In genomic region chr1:157132602-157133167, GRCh38 we compare ENCODE assay signal across 19 cellular contexts. TPM values are rescaled to one million over a fixed set of nuclear protein-coding genes. Genes with fewer than 3 reads are reported as not detected.
DNase-seq lines count a peak whose midpoint lies in the region; ATAC-seq, FAIRE-seq and TF ChIP-seq lines count a peak whose summit lies in the region.
"Had no signal": no experiment of that assay in that cellular context is flagged by ENCODE, and none has a peak within 500 bp of the region (broad histone marks: within the 10 kb centered on the region; RNA-seq: fewer than 3 reads in every experiment).

No MANE protein-coding gene starts in this region.

- H3K9me3 ChIP-seq in K562 (replicated peaks; ENCODE audit: control insufficient read depth, insufficient read depth, low read depth, low read length): no peaks in the 10 kb centered on the region
- no peaks in the 10 kb centered on the region for H3K9me3 ChIP-seq in naive thymus-derived CD4-positive, alpha-beta T cell (ENCODE audit: control insufficient read depth in 2 of 3, low read length in 3 of 3)
- H3K9me3 ChIP-seq in Karpas-422 (ENCODE audit: low read length): no peaks in the 10 kb centered on the region
- no peaks in the 10 kb centered on the region for H3K9me3 ChIP-seq in transverse colon
- H3K9me3 ChIP-seq: colonic mucosa, left ventricle myocardium inferior had no signal

- WGBS in K562 (ENCODE audit: insufficient coverage, low coverage, missing lambda C conversion rate): 80% methylated on average over 2 of the region's 2 CpGs
- 70 to 86% methylated on average over 2 of the region's 2 CpGs for WGBS in transverse colon (ENCODE audit: low coverage in 1 of 2), 2 donors

- peaks cover 53 to 87% (median 76%) of the 10 kb centered on the region in 7 donors for H3K4me1 Mint-ChIP-seq in naive thymus-derived CD4-positive, alpha-beta T cell

- H3K4me2 ChIP-seq in KMS-11 (peak overlapping the region; percentile 92), K562 (ENCODE audit: insufficient read depth, low read length) (no peak overlapping the region), Karpas-422 (ENCODE audit: low read depth, low read length, poor library complexity, severe bottlenecking) (no peak overlapping the region)

- H4K20me1 ChIP-seq in KMS-11 (ENCODE audit: insufficient read depth): no peaks in the 10 kb centered on the region
- H4K20me1 ChIP-seq in K562 (replicated peaks; ENCODE audit: control insufficient read depth, insufficient read depth, low read length): peaks cover 7% of the 10 kb centered on the region; the same call in 1 of the 2 replicates
- peaks cover 11% of the 10 kb centered on the region for H4K20me1 ChIP-seq in Karpas-422 (ENCODE audit: insufficient read depth, low read depth, low read length)

- H3K9me3 Mint-ChIP-seq in naive thymus-derived CD4-positive, alpha-beta T cell: no peaks in the 10 kb centered on the region
- H3K9me3 Mint-ChIP-seq: nephron had no signal

- no peaks in the 10 kb centered on the region for H3K9me1 ChIP-seq in K562 (ENCODE audit: control insufficient read depth, insufficient read depth, low read length)

- TF ChIP-seq POLR2A in K562 (conservative IDR thresholded peaks at IDR 0.05) (no peak), transverse colon (IDR thresholded peaks at IDR 0.05) (no peak)

- peak overlapping the region in 8 of 10 donors; percentile 29 to 97 (median 61) for H3K4me3 Mint-ChIP-seq in naive thymus-derived CD4-positive, alpha-beta T cell

- no TSS peak for BruUV-seq in K562 (replicated peaks; lab: Mats Ljungman, UMichigan)

- peak overlapping the region in 7 of 9 donors; percentile 37 to 64 (median 55) for H3K27ac Mint-ChIP-seq in naive thymus-derived CD4-positive, alpha-beta T cell
- H3K27ac Mint-ChIP-seq: nephron had no signal

- no peaks in the 10 kb centered on the region for H3K9me2 ChIP-seq in Karpas-422 (replicated peaks; ENCODE audit: insufficient read depth, low read length)

- peaks cover 58% of the 10 kb centered on the region for H3K79me2 ChIP-seq in KMS-11 (ENCODE audit: insufficient read depth, low read depth)
- peaks cover 22% of the 10 kb centered on the region for H3K79me2 ChIP-seq in K562 (ENCODE audit: control insufficient read depth, insufficient read depth, low read length)
- peaks cover 34% of the 10 kb centered on the region for H3K79me2 ChIP-seq in Karpas-422 (ENCODE audit: low read length)

- H3K27me3 ChIP-seq in KMS-11 (ENCODE audit: insufficient read depth, low read depth) (no peaks in the 10 kb centered on the region), K562 (ENCODE audit: control insufficient read depth in 2 of 2, insufficient read depth in 2 of 2, low read length in 2 of 2) (no peaks in the 10 kb centered on the region), Karpas-422 (ENCODE audit: low read length) (no peaks in the 10 kb centered on the region), transverse colon (no peaks in the 10 kb centered on the region)
- H3K27me3 ChIP-seq in naive thymus-derived CD4-positive, alpha-beta T cell (ENCODE audit: control insufficient read depth in 2 of 2, insufficient read depth in 2 of 2, low read length in 2 of 2): no peaks in the 10 kb centered on the region
- H3K27me3 ChIP-seq: colonic mucosa had no signal

- in situ Hi-C loops in K562 (cut with MboI) (no loop called here), transverse colon (cut with MboI; ENCODE audit: low pct_ligation_motif_present in 1 of 4, low pct_unique_long_range_greater_than_20kb in 1 of 4, low sequenced_read_pairs in 3 of 4) (no loop called here)

- H3K9ac ChIP-seq in KMS-11 (peak overlapping the region; percentile 1; the same call in 1 of the 2 replicates), K562 (ENCODE audit: insufficient read depth in 1 of 2, low read depth in 2 of 2, low read length in 2 of 2) (no peak overlapping the region), Karpas-422 (ENCODE audit: low read length) (no peak overlapping the region)

- H3K4me1 ChIP-seq in KMS-11 (ENCODE audit: low read depth, poor library complexity, severe bottlenecking) (peaks cover 94% of the 10 kb centered on the region), K562 (replicated peaks in 1 of 2; ENCODE audit: control insufficient read depth in 2 of 2, insufficient read depth in 2 of 2, low read length in 2 of 2) (peaks cover 8 to 32% of the 10 kb centered on the region in 2 experiments), Karpas-422 (ENCODE audit: low read length) (peaks cover 12% of the 10 kb centered on the region), transverse colon (peaks cover 11 to 18% (median 14%) of the 10 kb centered on the region in 4 donors)
- peaks cover 52 to 54% of the 10 kb centered on the region in 2 donors for H3K4me1 ChIP-seq in naive thymus-derived CD4-positive, alpha-beta T cell (ENCODE audit: control insufficient read depth in 2 of 2, insufficient read depth in 2 of 2, low read length in 2 of 2)

- TF ChIP-seq CTCF in KMS-11 (conservative IDR thresholded peaks at IDR 0.05; ENCODE audit: low read depth, low read length) (no peak), K562 (IDR thresholded peaks at IDR 0.05 in 2 of 3, conservative IDR thresholded peaks at IDR 0.05 in 1 of 3; ENCODE audit: insufficient read depth in 2 of 3, low read depth in 1 of 3, low read length in 3 of 3) (no peak), transverse colon (IDR thresholded peaks at IDR 0.05) (no peak)

- ATAC-seq in K562: no peak
- no peak for ATAC-seq in naive thymus-derived CD4-positive, alpha-beta T cell

- FAIRE-seq in K562 (lab: Jason Lieb, UNC): no peak
- FAIRE-seq: A204.1 had no signal

- DNase-seq in SIG-M5 treated with dmso at 0.1 percent for 504 hours (lab: John Stamatoyannopoulos, UW; ENCODE audit: unreplicated experiment) (peak; percentile 59), SIG-M5 (lab: John Stamatoyannopoulos, UW) (no peak), K562 (ENCODE audit: extremely low read depth in 1 of 4, low spot score in 3 of 4) (no peak), Karpas-422 (no peak), transverse colon (no peak), globus pallidus (ENCODE audit: low spot score) (no peak)
- DNase-seq in naive thymus-derived CD4-positive, alpha-beta T cell: no peak
- DNase-seq: amygdala, colonic mucosa, left ventricle myocardium inferior, NCI-H2029, NCI-H774, T-helper 9 cell had no signal

- peaks cover 10 to 67% (median 33%) of the 10 kb centered on the region in 5 donors for H3K36me3 Mint-ChIP-seq in naive thymus-derived CD4-positive, alpha-beta T cell

- no peak for TF ChIP-seq RAD21 in K562 (CRISPR knock-in tag; conservative IDR thresholded peaks at IDR 0.05 in 1 of 2, IDR thresholded peaks at IDR 0.05 in 1 of 2)

- no peaks in the 10 kb centered on the region for H3K27me3 Mint-ChIP-seq in naive thymus-derived CD4-positive, alpha-beta T cell

- POLR2A ChIA-PET in K562 (lab: Yijun Ruan, JAX): no interaction called here
- POLR2A ChIA-PET in naive thymus-derived CD4-positive, alpha-beta T cell (lab: Charles Lee): no interaction called here

- H3K27ac ChIP-seq in KMS-11: peak overlapping the region; percentile 51
- no peak overlapping the region for H3K27ac ChIP-seq in K562 (ENCODE audit: extremely low read depth, low read depth, low read length)
- peak overlapping the region; percentile 18 for H3K27ac ChIP-seq in naive thymus-derived CD4-positive, alpha-beta T cell (ENCODE audit: low read depth, low read length)
- H3K27ac ChIP-seq in Karpas-422 (ENCODE audit: low read length): no peak overlapping the region
- no peak overlapping the region for H3K27ac ChIP-seq in transverse colon
- H3K27ac ChIP-seq: colonic mucosa, left ventricle myocardium inferior had no signal

- H2AFZ ChIP-seq in KMS-11 (ENCODE audit: low read depth) (no peak overlapping the region), K562 (ENCODE audit: low read depth, low read length) (no peak overlapping the region), Karpas-422 (ENCODE audit: low read length) (no peak overlapping the region)

- CTCF ChIA-PET in K562 (lab: Yijun Ruan, JAX; ENCODE audit: low intra/inter-chr PET ratio): no interaction called here
- CTCF ChIA-PET in naive thymus-derived CD4-positive, alpha-beta T cell (lab: Charles Lee): interaction anchor here (8.0 kb wide), 1 partner anchor 24 kb away, joined by 37 read pairs; no protein-coding TSS in a partner anchor

- peaks cover 29% of the 10 kb centered on the region; the same call in 1 of the 2 replicates for H3K36me3 ChIP-seq in KMS-11 (ENCODE audit: insufficient read depth)
- H3K36me3 ChIP-seq in K562 (ENCODE audit: control insufficient read depth, insufficient read depth, low read length): peaks cover 74% of the 10 kb centered on the region
- peaks cover 17 to 54% (median 31%) of the 10 kb centered on the region in 3 experiments for H3K36me3 ChIP-seq in naive thymus-derived CD4-positive, alpha-beta T cell (ENCODE audit: control insufficient read depth in 2 of 3, insufficient read depth in 3 of 3, low read length in 3 of 3)
- peaks cover 56% of the 10 kb centered on the region for H3K36me3 ChIP-seq in Karpas-422 (ENCODE audit: insufficient read depth, low read length)
- H3K36me3 ChIP-seq in transverse colon: peaks cover 0 to 62% (median 26%) of the 10 kb centered on the region in 4 donors

- TF ChIP-seq EP300 in K562 (IDR thresholded peaks at IDR 0.05; ENCODE audit: low read length): no peak
- TF ChIP-seq EP300 in transverse colon (IDR thresholded peaks at IDR 0.05; ENCODE audit: low read depth): no peak

- no peak overlapping the region for H3K4me3 ChIP-seq in KMS-11 (IDR thresholded peaks at IDR 0.05; ENCODE audit: insufficient read depth, low read depth, low read length)
- H3K4me3 ChIP-seq in K562: no peak overlapping the region
- H3K4me3 ChIP-seq in naive thymus-derived CD4-positive, alpha-beta T cell (ENCODE audit: low read length): no peak overlapping the region
- no peak overlapping the region for H3K4me3 ChIP-seq in Karpas-422 (ENCODE audit: low read length)
- H3K4me3 ChIP-seq in transverse colon: no peak overlapping the region
- H3K4me3 ChIP-seq: colonic mucosa, left ventricle myocardium inferior had no signal

- intact Hi-C loops in K562 (cut with micrococcal nuclease) (no loop called here), transverse colon (cut with DNase I; ENCODE audit: low total_unique reads) (no loop called here)
- intact Hi-C loops in naive thymus-derived CD4-positive, alpha-beta T cell (cut with micrococcal nuclease): loop anchor here in 1 of 2 donors (2.0 to 10.0 kb wide), 3 partner anchors 14 to 388 kb away; partner anchors contain the start of gene MRPL24

RNA-seq across cellular contexts. Expression of gene ETV3, which starts 5.5 kb away (rescaled TPM):
- 21.7 and 44.9 TPM in 2 replicates for total RNA-seq in K562 (2011; cell fraction: chromatin; rRNA removed; ENCODE audit: low replicate concordance)
- 14.7 and 15.8 TPM in 2 replicates for total RNA-seq in K562 (2011; cell fraction: nucleolus; rRNA removed)
- 33.9 and 53.1 TPM in 2 replicates for total RNA-seq in K562 (2011; cell fraction: nucleoplasm; rRNA removed)
- total RNA-seq in K562 (2014; rRNA removed) (6.4 and 8.4 TPM in 2 replicates), K562 (2014; rRNA removed; fragmentation: Illumina TruSeq; extraction: Trizol) (10.7 and 11.4 TPM in 2 replicates), K562 (2015; rRNA removed; fragmentation: Illumina TruSeq; extraction: Trizol) (10.4 and 11.2 TPM in 2 replicates), K562 (2021) (13.9 and 16.0 TPM in 2 replicates), transverse colon (10 to 100 TPM in 3 of 4 donors, 1 to 10 TPM in 1; 3.4 to 28.1 (median 18.1) TPM)
- polyA plus RNA-seq in K562 (2011; rRNA removed) (7.7 and 9.0 TPM in 2 replicates), K562 (2014; fragmentation: Illumina TruSeq; extraction: Trizol) (8.2 and 9.1 TPM in 2 replicates), K562 (2014; fragmentation: Nextera tagmentation; extraction: Ambion mirVana) (1 to 10 TPM; 3.1 to 5.4 TPM), K562 (2014; rRNA removed) (7.2 TPM in 2 replicates)
- polyA plus RNA-seq in K562 (2011; cell fraction: cytosol; rRNA removed): 5.0 and 6.0 TPM in 2 replicates
- 8.2 and 8.4 TPM in 2 replicates for polyA plus RNA-seq in K562 (2011; cell fraction: nucleus; rRNA removed)
- 6.9 and 8.4 TPM in 2 replicates for polyA plus RNA-seq in K562 (2012)
- 25.5 and 30.0 TPM in 2 replicates for polyA minus RNA-seq in K562 (2011; rRNA and poly(A)+ RNA removed)
- polyA minus RNA-seq in K562 (2011; cell fraction: cytosol; rRNA and poly(A)+ RNA removed): 8.7 and 10.9 TPM in 2 replicates
- 13.2 and 23.4 TPM in 2 replicates for polyA minus RNA-seq in K562 (2011; cell fraction: nucleus; rRNA and poly(A)+ RNA removed)
- 10 to 100 TPM; 31.5 to 72.4 (median 53.3) TPM for total RNA-seq in naive thymus-derived CD4-positive, alpha-beta T cell
- polyA plus RNA-seq in naive thymus-derived CD4-positive, alpha-beta T cell: 1 to 10 TPM; 4.5 to 5.7 TPM
- total RNA-seq in Karpas-422 (2014; rRNA removed; shearing (Covaris generic); ENCODE audit: low replicate concordance): 11.9 and 12.3 TPM in 2 replicates

RNA-seq across cellular contexts. Expression of gene ETV3L, which starts 33.1 kb away (rescaled TPM):
- total RNA-seq in K562 (2011; cell fraction: chromatin; rRNA removed; ENCODE audit: low replicate concordance): not detected in 2 replicates
- total RNA-seq in K562 (2011; cell fraction: nucleolus; rRNA removed): not detected in 2 replicates
- total RNA-seq in K562 (2011; cell fraction: nucleoplasm; rRNA removed): not detected in 2 replicates
- total RNA-seq in K562 (2014; rRNA removed) (not detected in 2 replicates), K562 (2014; rRNA removed; fragmentation: Illumina TruSeq; extraction: Trizol) (not detected in 2 replicates), K562 (2015; rRNA removed; fragmentation: Illumina TruSeq; extraction: Trizol) (not detected in 2 replicates), K562 (2021) (not detected in 2 replicates), transverse colon (not detected)
- polyA plus RNA-seq in K562 (2011; rRNA removed) (not detected in 2 replicates), K562 (2014; fragmentation: Illumina TruSeq; extraction: Trizol) (not detected in 2 replicates), K562 (2014; fragmentation: Nextera tagmentation; extraction: Ambion mirVana) (not detected), K562 (2014; rRNA removed) (not detected in 2 replicates)
- not detected in 2 replicates for polyA plus RNA-seq in K562 (2011; cell fraction: cytosol; rRNA removed)
- 0.09 TPM in 1 of 2 replicates, not detected in the other for polyA plus RNA-seq in K562 (2011; cell fraction: nucleus; rRNA removed)
- not detected in 2 replicates for polyA plus RNA-seq in K562 (2012)
- not detected in 2 replicates for polyA minus RNA-seq in K562 (2011; rRNA and poly(A)+ RNA removed)
- not detected in 2 replicates for polyA minus RNA-seq in K562 (2011; cell fraction: cytosol; rRNA and poly(A)+ RNA removed)
- polyA minus RNA-seq in K562 (2011; cell fraction: nucleus; rRNA and poly(A)+ RNA removed): not detected in 2 replicates
- not detected for total RNA-seq in naive thymus-derived CD4-positive, alpha-beta T cell
- polyA plus RNA-seq in naive thymus-derived CD4-positive, alpha-beta T cell: not detected
- total RNA-seq in Karpas-422 (2014; rRNA removed; shearing (Covaris generic); ENCODE audit: low replicate concordance): not detected in 2 replicates
- total RNA-seq: colonic mucosa, fibroblast of lung, left ventricle myocardium inferior, M059J, ureter had no signal
- polyA plus RNA-seq: fibroblast of lung had no signal

Comparison
In these comparisons a context has a peak if more than half of its experiments do, and no peak if none do; other contexts are left out.
1. H3K27ac ChIP-seq: peak in KMS-11 (single experiment) and naive thymus-derived CD4-positive, alpha-beta T cell (single experiment); none in K562 (single experiment), Karpas-422 (single experiment) and transverse colon (0 of 4).